21 cellular contexts compared by ENCODE assay signal in genomic region chr15:80379671-80380070, GRCh38. TPM values are rescaled to one million over a fixed set of nuclear protein-coding genes. Genes with fewer than 3 reads are reported as not detected.
"Had no signal": no experiment of that assay in that cellular context is flagged by ENCODE, and none has a peak within 500 bp of the region (broad histone marks: within the 10 kb centered on the region; RNA-seq: fewer than 3 reads in every experiment).

No MANE protein-coding gene starts in this region.

- H3K27ac Mint-ChIP-seq: activated naive CD8-positive, alpha-beta T cell treated with anti-CD3 and anti-CD28 coated beads for 36 hours; activated T-cell treated with anti-CD3 and anti-CD28 coated beads, Interleukin-2, amount 50 U/mL, for 24 hours; activated T-helper 2 cell treated with anti-CD3 and anti-CD28 coated beads, Interferon-gamma antibody, Interleukin-2, Interleukin-4, amounts not matched to agents 10 μg/mL and 5 μg/mL and 100 μg/mL, durations not matched to agents 14 hours and 24 hours and 36 hours; mesothelial cell of epicardium; natural killer cell; WTC11 had no signal

- H3K9me3 ChIP-seq: body of pancreas, colonic mucosa, left ventricle myocardium inferior, SJSA1 had no signal

- H3K4me1 ChIP-seq: body of pancreas, colonic mucosa, SJSA1 had no signal

- DNase-seq: activated CD4-positive, alpha-beta T cell treated with anti-CD3 and anti-CD28 coated beads, Interleukin-2, amount 50 U/mL, for 4 hours; activated CD8-positive, alpha-beta memory T cell treated with anti-CD3 and anti-CD28 coated beads for 24 hours; activated CD8-positive, alpha-beta memory T cell treated with anti-CD3 and anti-CD28 coated beads, Interleukin-2, amount 50 U/mL, for 4 hours; activated naive CD4-positive, alpha-beta T cell treated with Interleukin-2 at 50 U/mL for 16 hours; activated naive CD8-positive, alpha-beta T cell treated with anti-CD3 and anti-CD28 coated beads for 36 hours; activated T-cell treated with anti-CD3 and anti-CD28 coated beads, Interleukin-2, amount 50 U/mL, for 24 hours; body of pancreas; central memory CD4-positive, alpha-beta T cell; colonic mucosa; kidney; left ventricle myocardium inferior; natural killer cell; retina; stimulated activated CD4-positive, alpha-beta T cell treated with anti-CD3 and anti-CD28 coated beads, Interleukin-4, amount 100 ng/mL, for 4 hours; stimulated activated naive CD8-positive, alpha-beta T cell treated with anti-CD3 and anti-CD28 coated beads, Interleukin-15, Interleukin-2, amounts not matched to agents 100 U/mL and 50 U/mL, for 24 hours; T-helper 1 cell; T1000 had no signal

- H3K27ac ChIP-seq: body of pancreas, colonic mucosa, left ventricle myocardium inferior, SJSA1 had no signal

- H3K9me3 Mint-ChIP-seq: activated naive CD8-positive, alpha-beta T cell treated with anti-CD3 and anti-CD28 coated beads for 36 hours; activated T-cell treated with anti-CD3 and anti-CD28 coated beads, Interleukin-2, amount 50 U/mL, for 24 hours; activated T-helper 2 cell treated with anti-CD3 and anti-CD28 coated beads, Interferon-gamma antibody, Interleukin-2, Interleukin-4, amounts not matched to agents 10 μg/mL and 5 μg/mL and 100 μg/mL, durations not matched to agents 14 hours and 24 hours and 36 hours; natural killer cell had no signal

- H3K4me3 Mint-ChIP-seq: activated naive CD8-positive, alpha-beta T cell treated with anti-CD3 and anti-CD28 coated beads for 36 hours; activated T-cell treated with anti-CD3 and anti-CD28 coated beads, Interleukin-2, amount 50 U/mL, for 24 hours; mesothelial cell of epicardium; natural killer cell; WTC11 had no signal

- H3K4me3 ChIP-seq: body of pancreas, colonic mucosa, left ventricle myocardium inferior, SJSA1 had no signal

- H3K36me3 ChIP-seq: colonic mucosa, left ventricle myocardium inferior, SJSA1 had no signal

- ATAC-seq: body of pancreas; natural killer cell; stimulated activated naive CD8-positive, alpha-beta T cell treated with anti-CD3 and anti-CD28 coated beads, Interleukin-15, Interleukin-2, amounts not matched to agents 100 U/mL and 50 U/mL, for 24 hours; WTC11 had no signal

- H3K4me1 Mint-ChIP-seq: activated naive CD8-positive, alpha-beta T cell treated with anti-CD3 and anti-CD28 coated beads for 36 hours; mesothelial cell of epicardium; natural killer cell; WTC11 had no signal

- H3K36me3 Mint-ChIP-seq: activated naive CD8-positive, alpha-beta T cell treated with anti-CD3 and anti-CD28 coated beads for 36 hours; natural killer cell; WTC11 had no signal

- H3K27me3 ChIP-seq: body of pancreas, colonic mucosa, SJSA1 had no signal

RNA-seq across cellular contexts. Expression of gene ARNT2, which starts 24.5 kb away (rescaled TPM):
- total RNA-seq: activated naive CD8-positive, alpha-beta T cell treated with anti-CD3 and anti-CD28 coated beads for 36 hours; activated T-helper 2 cell treated with anti-CD3 and anti-CD28 coated beads, Interferon-gamma antibody, Interleukin-2, Interleukin-4, amounts not matched to agents 10 μg/mL and 5 μg/mL and 100 μg/mL, durations not matched to agents 14 hours and 24 hours and 36 hours; natural killer cell had no signal
